In genomic region chr7:1460757-1461639, GRCh38 we compare ENCODE assay signal across 8 cellular contexts. TPM values are rescaled to one million over a fixed set of nuclear protein-coding genes. Genes with fewer than 3 reads are reported as not detected.
DNase-seq lines count a peak whose midpoint lies in the region; ATAC-seq and TF ChIP-seq lines count a peak whose summit lies in the region.

No MANE protein-coding gene starts in this region.

- peaks cover 7% of the 10 kb centered on the region for H3K4me1 Mint-ChIP-seq in activated CD4-positive, alpha-beta T cell treated with anti-CD3 and anti-CD28 coated beads for 36 hours

- no peak for TF ChIP-seq CTCF in MM.1S (IDR thresholded peaks at IDR 0.05; ENCODE audit: low read length)
- no peak for TF ChIP-seq CTCF in coronary artery (IDR thresholded peaks at IDR 0.05)

- H3K9me3 ChIP-seq in MM.1S (replicated peaks; ENCODE audit: insufficient read depth, low read length) (no peaks in the 10 kb centered on the region), mesodermal cell (ENCODE audit: control insufficient read depth, low read length) (no peaks in the 10 kb centered on the region)

- H3K9ac ChIP-seq in MM.1S (ENCODE audit: low read length): no peak overlapping the region

- no peaks in the 10 kb centered on the region for H3K9me3 Mint-ChIP-seq in activated CD4-positive, alpha-beta T cell treated with anti-CD3 and anti-CD28 coated beads for 36 hours (ENCODE audit: low read depth)

- H3K27me3 ChIP-seq in MM.1S (replicated peaks; ENCODE audit: insufficient read depth, low read length): no peaks in the 10 kb centered on the region

- CTCF ChIA-PET in activated CD4-positive, alpha-beta T cell treated with anti-CD3 and anti-CD28 coated beads for 36 hours (lab: Charles Lee): interaction anchor here (0.7 to 0.8 kb wide), 2 partner anchors 13 to 63 kb away, joined by 4 read pairs; no protein-coding TSS in a partner anchor

- no peak overlapping the region for H2AFZ ChIP-seq in MM.1S (ENCODE audit: low read length)

- intact Hi-C loops in activated CD4-positive, alpha-beta T cell treated with anti-CD3 and anti-CD28 coated beads for 36 hours (cut with DNase I, micrococcal nuclease): no loop called here

- peak overlapping the region; percentile 87; the same call in 1 of the 2 replicates for H3K4me2 ChIP-seq in MM.1S (ENCODE audit: low read depth, low read length)

- ATAC-seq in GM18519 (IDR thresholded peaks at IDR 0.05; ENCODE audit: low FRiP score, unreplicated experiment): no peak
- no peak for ATAC-seq in activated CD4-positive, alpha-beta T cell treated with anti-CD3 and anti-CD28 coated beads for 36 hours
- ATAC-seq in GM21723 (IDR thresholded peaks at IDR 0.05; ENCODE audit: unreplicated experiment): no peak

- no peak overlapping the region for H3K27ac Mint-ChIP-seq in activated CD4-positive, alpha-beta T cell treated with anti-CD3 and anti-CD28 coated beads for 36 hours

- POLR2A ChIA-PET in activated CD4-positive, alpha-beta T cell treated with anti-CD3 and anti-CD28 coated beads for 36 hours (lab: Charles Lee): no interaction called here

- H3K27ac ChIP-seq in MM.1S (ENCODE audit: low read length) (no peak overlapping the region), coronary artery (peak overlapping the region; percentile 84 to 93), mesodermal cell (ENCODE audit: low read depth, low read length, severe bottlenecking) (peak overlapping the region; percentile 29)

- H3K4me3 Mint-ChIP-seq in activated CD4-positive, alpha-beta T cell treated with anti-CD3 and anti-CD28 coated beads for 36 hours: no peak overlapping the region

- DNase-seq in AG08396 (ENCODE audit: low spot score): peak; percentile 89
- DNase-seq in MM.1S: no peak
- peak; percentile 87 for DNase-seq in coronary artery (ENCODE audit: low spot score)
- no peak for DNase-seq in GM19240 (ENCODE audit: insufficient read length, low spot score)
- no peak for DNase-seq in activated CD4-positive, alpha-beta T cell treated with anti-CD3 and anti-CD28 coated beads for 36 hours

- H3F3A ChIP-seq in MM.1S (ENCODE audit: insufficient read depth, low read length): 0 out of 2 replicates have a peak, but pooled peaks cover 6% of the 10 kb centered on the region

- H3K4me3 ChIP-seq in MM.1S (ENCODE audit: low read length) (no peak overlapping the region), coronary artery (peak overlapping the region; percentile 70), mesodermal cell (ENCODE audit: extremely low read depth, insufficient read depth, low read length, poor library complexity, severe bottlenecking) (no peak overlapping the region)

- H3K27me3 Mint-ChIP-seq in activated CD4-positive, alpha-beta T cell treated with anti-CD3 and anti-CD28 coated beads for 36 hours: no peaks in the 10 kb centered on the region

- peaks cover 8% of the 10 kb centered on the region for H3K79me2 ChIP-seq in MM.1S (ENCODE audit: low read length)

- H4K20me1 ChIP-seq in MM.1S (ENCODE audit: insufficient read depth, low read length): no peaks in the 10 kb centered on the region

- WGBS in mesodermal cell (ENCODE audit: insufficient coverage in 2 of 2), 2 experiments: 75 to 81% methylated on average over 23 to 24 of the region's 30 CpGs

- H3K36me3 Mint-ChIP-seq in activated CD4-positive, alpha-beta T cell treated with anti-CD3 and anti-CD28 coated beads for 36 hours (ENCODE audit: low read depth): no peaks in the 10 kb centered on the region

- H3K9me2 ChIP-seq in MM.1S (replicated peaks; ENCODE audit: insufficient read depth, low read length): no peaks in the 10 kb centered on the region

- H3K36me3 ChIP-seq in MM.1S (replicated peaks; ENCODE audit: insufficient read depth, low read length) (no peaks in the 10 kb centered on the region), mesodermal cell (ENCODE audit: control insufficient read depth, insufficient read depth, low read length) (no peaks in the 10 kb centered on the region)

- H3K4me1 ChIP-seq in MM.1S (ENCODE audit: low read length) (peaks cover 14% of the 10 kb centered on the region; the same call in 1 of the 2 replicates), mesodermal cell (ENCODE audit: control insufficient read depth, insufficient read depth, low read length, poor library complexity, severe bottlenecking) (peaks cover 36% of the 10 kb centered on the region)

RNA-seq across cellular contexts. Expression of gene MICALL2, which starts 1.7 kb away (rescaled TPM):
- 32.1 TPM for polyA plus RNA-seq in mesodermal cell (2013, experiment 1 of 2)
- polyA plus RNA-seq in mesodermal cell (2013, experiment 2 of 2): 22.4 TPM
- 1 to 10 TPM; 1.9 to 2.7 TPM for total RNA-seq in activated CD4-positive, alpha-beta T cell treated with anti-CD3 and anti-CD28 coated beads for 36 hours

RNA-seq across cellular contexts. Expression of gene INTS1, which starts 43.2 kb away (rescaled TPM):
- 71.6 TPM for polyA plus RNA-seq in mesodermal cell (2013, experiment 1 of 2)
- 53.3 TPM for polyA plus RNA-seq in mesodermal cell (2013, experiment 2 of 2)
- 10 to 100 TPM; 78.1 to 81.7 TPM for total RNA-seq in activated CD4-positive, alpha-beta T cell treated with anti-CD3 and anti-CD28 coated beads for 36 hours

Comparison
In these comparisons a context has a peak if more than half of its experiments do, and no peak if none do; other contexts are left out.
1. DNase-seq: peak in AG08396 (single experiment) and coronary artery (single experiment); none in MM.1S (single experiment), GM19240 (single experiment) and activated CD4-positive, alpha-beta T cell treated with anti-CD3 and anti-CD28 coated beads for 36 hours (single experiment).